8 cellular contexts compared by ENCODE assay signal in genomic region chr9:83708515-83709158, GRCh38. TPM values are rescaled to one million over a fixed set of nuclear protein-coding genes. Genes with fewer than 3 reads are reported as not detected.
DNase-seq lines count a peak whose midpoint lies in the region; ATAC-seq and TF ChIP-seq lines count a peak whose summit lies in the region.

No MANE protein-coding gene starts in this region.

- H3K9me3 Mint-ChIP-seq in CD8-positive, alpha-beta memory T cell: no peaks in the 10 kb centered on the region

- no peaks in the 10 kb centered on the region for H3K9me3 ChIP-seq in CD8-positive, alpha-beta memory T cell (ENCODE audit: low read length)
- H3K9me3 ChIP-seq in SK-N-SH (no peaks in the 10 kb centered on the region; the same call in 1 of the 2 replicates), adrenal gland (replicated peaks in 1 of 3) (no peaks in the 10 kb centered on the region), right cardiac atrium (ENCODE audit: control insufficient read depth, low read length) (no peaks in the 10 kb centered on the region)

- intact Hi-C loops in adrenal gland (cut with DNase I) (no loop called here), right cardiac atrium (cut with DNase I) (loop anchor here in 2 of 4 donors (5.0 to 10.0 kb wide), 2 partner anchors 84 to 269 kb away; partner anchors contain the start of gene IDNK (in 1 of the 2))

- no peak for TF ChIP-seq EP300 in SK-N-SH (IDR thresholded peaks at IDR 0.05; ENCODE audit: borderline replicate concordance in 1 of 2, low read depth in 1 of 2, low read length in 1 of 2)

- peak; percentile 30; the same call in 1 of the 2 replicates for TF ChIP-seq CTCF in SK-N-SH (IDR thresholded peaks at IDR 0.05)
- TF ChIP-seq CTCF in adrenal gland (IDR thresholded peaks at IDR 0.05): peak in 1 of 6 experiments; percentile 22

- peak overlapping the region; percentile 84 to 99 (median 98) for H3K4me3 Mint-ChIP-seq in CD8-positive, alpha-beta memory T cell

- H3K36me3 Mint-ChIP-seq in CD8-positive, alpha-beta memory T cell: peaks cover 0 to 21% (median 3%) of the 10 kb centered on the region in 3 donors

- peak overlapping the region; percentile 95 for H3K9ac ChIP-seq in SK-N-SH

- peak in 1 of 2 donors; percentile 39 for TF ChIP-seq POLR2A in adrenal gland (IDR thresholded peaks at IDR 0.05)

- no peaks in the 10 kb centered on the region for H3K27me3 Mint-ChIP-seq in CD8-positive, alpha-beta memory T cell

- no peaks in the 10 kb centered on the region for H3K27me3 ChIP-seq in CD8-positive, alpha-beta memory T cell (ENCODE audit: insufficient read depth, low read length, poor library complexity, severe bottlenecking)
- H3K27me3 ChIP-seq in SK-N-SH (ENCODE audit: insufficient read depth) (no peaks in the 10 kb centered on the region), adrenal gland (no peaks in the 10 kb centered on the region), right cardiac atrium (ENCODE audit: control insufficient read depth, insufficient read depth) (no peaks in the 10 kb centered on the region)

- H3K79me2 ChIP-seq in SK-N-SH (ENCODE audit: insufficient read depth): peaks cover 47% of the 10 kb centered on the region

- H4K20me1 ChIP-seq in SK-N-SH (ENCODE audit: insufficient read depth): peaks cover 31% of the 10 kb centered on the region

- H3K36me3 ChIP-seq in CD8-positive, alpha-beta memory T cell (ENCODE audit: insufficient read depth, low read length): no peaks in the 10 kb centered on the region
- peaks cover 0 to 7% of the 10 kb centered on the region in 2 experiments for H3K36me3 ChIP-seq in SK-N-SH (replicated peaks in 1 of 2; ENCODE audit: control insufficient read depth in 1 of 2, insufficient read depth in 2 of 2, low read length in 1 of 2)
- no peaks in the 10 kb centered on the region for H3K36me3 ChIP-seq in adrenal gland (replicated peaks in 1 of 2)

- POLR2A ChIA-PET in CD8-positive, alpha-beta memory T cell (lab: Charles Lee): interaction anchor here (0.5 to 2.7 kb wide), 9 partner anchors 31 to 272 kb away, joined by 3 to 28 read pairs (median 7); partner anchors contain the start of genes HNRNPK, IDNK, KIF27 and RMI1
- POLR2A ChIA-PET in SK-N-SH (lab: Yijun Ruan, JAX): interaction anchor here (1.2 to 2.1 kb wide), 3 partner anchors 59 to 88 kb away, joined by 5 to 9 read pairs (median 5); partner anchors contain the start of gene IDNK

- peak; percentile 54 for TF ChIP-seq RAD21 in SK-N-SH (IDR thresholded peaks at IDR 0.05; ENCODE audit: low read length)

- peaks cover 28% of the 10 kb centered on the region for H3K4me1 ChIP-seq in CD8-positive, alpha-beta memory T cell (ENCODE audit: insufficient read depth, low read length)
- H3K4me1 ChIP-seq in SK-N-SH (ENCODE audit: control insufficient read depth in 1 of 2, insufficient read depth in 2 of 2, low read depth in 1 of 2, low read length in 1 of 2) (peaks cover 0 to 2% of the 10 kb centered on the region in 2 experiments; a peak in 2 of 4 replicates), adrenal gland (replicated peaks in 1 of 2) (peaks cover 3 to 24% of the 10 kb centered on the region in 2 donors), right cardiac atrium (ENCODE audit: control insufficient read depth, insufficient read depth, low read length) (no peaks in the 10 kb centered on the region)

- peak overlapping the region; percentile 98 to 100 (median 100) for H3K27ac Mint-ChIP-seq in CD8-positive, alpha-beta memory T cell

- peak overlapping the region; percentile 86 for H3K4me2 ChIP-seq in SK-N-SH

- H3K27ac ChIP-seq in CD8-positive, alpha-beta memory T cell (ENCODE audit: low read depth, low read length): peak overlapping the region; percentile 99
- H3K27ac ChIP-seq in SK-N-SH (ENCODE audit: low read depth in 2 of 2, low read length in 1 of 2): peak overlapping the region; percentile 98 to 99
- H3K27ac ChIP-seq in adrenal gland: peak overlapping the region; percentile 98 to 100 (median 99)
- peak overlapping the region; percentile 95 for H3K27ac ChIP-seq in right cardiac atrium (ENCODE audit: low read length)

- no peaks in the 10 kb centered on the region for H3F3A ChIP-seq in SK-N-SH (replicated peaks; ENCODE audit: insufficient read depth)

- ATAC-seq in GM19397 (IDR thresholded peaks at IDR 0.05; ENCODE audit: unreplicated experiment) (peak; percentile 39), HG03521 (IDR thresholded peaks at IDR 0.05; ENCODE audit: unreplicated experiment) (peak; percentile 45), right cardiac atrium (peak; percentile 69 to 75)

- WGBS in SK-N-SH (ENCODE audit: low lambda C conversion rate): 18% methylated on average over 19 of the region's 20 CpGs
- 12 to 18% (median 15%) methylated on average over 16 to 20 of the region's 20 CpGs for WGBS in adrenal gland, 4 donors
- 14% methylated on average over 20 of the region's 20 CpGs for WGBS in right cardiac atrium

- H3K4me3 ChIP-seq in CD8-positive, alpha-beta memory T cell (ENCODE audit: low read length): peak overlapping the region; percentile 99
- H3K4me3 ChIP-seq in SK-N-SH (ENCODE audit: low read depth in 2 of 2, low read length in 1 of 2) (peak overlapping the region; percentile 81 to 95), adrenal gland (peak overlapping the region; percentile 76 to 93 (median 88)), right cardiac atrium (ENCODE audit: low read length) (peak overlapping the region; percentile 65)

- H2AFZ ChIP-seq in SK-N-SH (ENCODE audit: low read depth): peak overlapping the region; percentile 87

- no peaks in the 10 kb centered on the region for H3K9me2 ChIP-seq in SK-N-SH

- CTCF ChIA-PET in CD8-positive, alpha-beta memory T cell (lab: Charles Lee): interaction anchor here (0.6 to 3.7 kb wide), 11 partner anchors 12 to 272 kb away, joined by 3 to 22 read pairs (median 6); partner anchors contain the start of genes HNRNPK, IDNK and RMI1
- CTCF ChIA-PET in SK-N-SH (lab: Yijun Ruan, JAX): interaction anchor here (0.6 to 1.8 kb wide), 10 partner anchors 14 to 542 kb away, joined by 3 to 7 read pairs (median 4); no protein-coding TSS in a partner anchor

- H3K4me1 Mint-ChIP-seq in CD8-positive, alpha-beta memory T cell: peaks cover 30 to 46% (median 43%) of the 10 kb centered on the region in 3 donors

- peak in 4 of 5 donors; percentile 41 to 70 (median 52) for DNase-seq in CD8-positive, alpha-beta memory T cell
- DNase-seq in SK-N-SH (peak; percentile 75), adrenal gland (peak; percentile 75 to 92 (median 85)), right cardiac atrium (peak; percentile 70 to 87 (median 83)), putamen (ENCODE audit: low spot score) (peak; percentile 57), GOT3 (lab: John Stamatoyannopoulos, UW) (no peak)

TF ChIP-seq in SK-N-SH, 30 proteins besides CTCF, POLR2A, EP300 and RAD21:
- no peak for TF ChIP-seq ZBTB33 (IDR thresholded peaks at IDR 0.05; ENCODE audit: borderline replicate concordance, low read depth)
- TF ChIP-seq RCOR1 (IDR thresholded peaks at IDR 0.05; ENCODE audit: low read length): no peak
- peak; percentile 83 for TF ChIP-seq MXI1 (IDR thresholded peaks at IDR 0.05; ENCODE audit: low read depth, low read length)
- TF ChIP-seq FOXJ3 (CRISPR knock-in tag; IDR thresholded peaks at IDR 0.05): 0 out of 2 replicates have a peak, but pooled peaks have one; percentile 2
- no peak for TF ChIP-seq FOSL2 (IDR thresholded peaks at IDR 0.05; ENCODE audit: borderline replicate concordance, low read depth)
- no peak for TF ChIP-seq IRF3 (IDR thresholded peaks at IDR 0.05; ENCODE audit: low read depth, low read length)
TF ChIP-seq in SK-N-SH: peak in this region for 2.

RNA-seq across cellular contexts. Expression of gene UBQLN1, which starts 0.9 kb away (rescaled TPM):
- 100 to 1,000 TPM in 1 of 2 experiments, 10 to 100 TPM in 1; 95.1 to 101 TPM for total RNA-seq in CD8-positive, alpha-beta memory T cell
- polyA plus RNA-seq in CD8-positive, alpha-beta memory T cell: 76.6 TPM
- 60.3 and 83.3 TPM in 2 replicates for polyA plus RNA-seq in SK-N-SH (2012; rRNA removed)
- 73.5 and 80.4 TPM in 2 replicates for polyA plus RNA-seq in SK-N-SH (2012; cell fraction: cytosol; rRNA removed)
- 32.4 and 64.5 TPM in 2 replicates for polyA plus RNA-seq in SK-N-SH (2012; cell fraction: nucleus; rRNA removed)
- 100 to 1,000 TPM in 6 of 8 donors, 10 to 100 TPM in 2; 93.7 to 178 (median 110) TPM for total RNA-seq in adrenal gland
- polyA plus RNA-seq in adrenal gland: 100 to 1,000 TPM in 1 of 3 donors, 10 to 100 TPM in 2; 23.7 to 243 (median 28.8) TPM
- total RNA-seq in right cardiac atrium: 10 to 100 TPM; 81.3 to 88.8 (median 87.1) TPM
- 31.8 TPM for polyA plus RNA-seq in right cardiac atrium
